In the genomic region with DNA sequence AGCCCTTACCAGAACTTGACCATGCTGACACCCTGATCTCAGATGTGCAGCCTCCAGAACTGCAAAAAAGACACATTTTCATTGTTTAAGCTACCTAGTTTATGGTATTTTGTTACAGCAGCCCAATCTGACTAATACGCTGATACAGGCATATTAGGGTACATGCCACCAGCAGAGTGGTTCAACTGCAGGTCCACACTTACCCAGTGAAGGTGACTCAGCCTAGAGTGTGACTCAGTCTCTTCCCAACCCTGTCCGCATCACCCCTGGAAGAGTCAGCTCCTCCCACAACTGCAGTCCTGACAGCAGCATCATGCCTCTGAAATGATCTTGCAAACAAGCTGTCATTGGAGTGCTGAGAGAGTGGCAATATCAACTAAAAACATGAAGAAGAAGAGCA, we compare ENCODE assay signal across 16 cellular contexts. TPM values are rescaled to one million over a fixed set of nuclear protein-coding genes. Genes with fewer than 3 reads are reported as not detected.
DNase-seq lines count a peak whose midpoint lies in the region; ATAC-seq and TF ChIP-seq lines count a peak whose summit lies in the region.
"Had no signal": no experiment of that assay in that cellular context is flagged by ENCODE, and none has a peak within 500 bp of the region (broad histone marks: within the 10 kb centered on the region; RNA-seq: fewer than 3 reads in every experiment).

No MANE protein-coding gene starts in this region.

- H3K27ac ChIP-seq in GM23248 (no peak overlapping the region), osteoblast (ENCODE audit: low read depth, low read length) (no peak overlapping the region)
- H3K27ac ChIP-seq: heart right ventricle, tibial nerve had no signal

- H2AFZ ChIP-seq in GM23248 (no peak overlapping the region), osteoblast (ENCODE audit: low read length) (no peak overlapping the region)

- peaks cover 33% of the 10 kb centered on the region for H3K27me3 Mint-ChIP-seq in activated CD8-positive, alpha-beta T cell treated with anti-CD3 and anti-CD28 coated beads, Interleukin-2, amount 10 ng/mL, durations not matched to agents 7 days and 5 days (ENCODE audit: low read depth)

- H3K36me3 ChIP-seq in GM23248 (ENCODE audit: low read depth) (no peaks in the 10 kb centered on the region), MG63 (no peaks in the 10 kb centered on the region), osteoblast (ENCODE audit: insufficient read depth, low read length) (no peaks in the 10 kb centered on the region)
- H3K36me3 ChIP-seq: heart right ventricle, tibial nerve had no signal

- H3K4me1 ChIP-seq in GM23248 (ENCODE audit: insufficient read depth): no peaks in the 10 kb centered on the region
- H3K4me1 ChIP-seq in osteoblast (ENCODE audit: insufficient read depth, low read length): peaks cover 2% of the 10 kb centered on the region
- H3K4me1 ChIP-seq: heart right ventricle, tibial nerve had no signal

- in situ Hi-C loops in GM23248 (cut with MboI): no loop called here

- peak; percentile 67 for DNase-seq in GM23248
- peak; percentile 49 for DNase-seq in MG63
- DNase-seq in dermis blood vessel endothelial cell: peak; percentile 22
- DNase-seq in osteoblast (ENCODE audit: insufficient read length, low spot score, missing footprints): peak; percentile 39
- DNase-seq in dedifferentiated amniotic fluid mesenchymal stem cell (ENCODE audit: extremely low spot score): no peak
- no peak for DNase-seq in GM20000 (ENCODE audit: low spot score)
- DNase-seq in activated CD8-positive, alpha-beta T cell treated with anti-CD3 and anti-CD28 coated beads, Interleukin-2, amount 10 ng/mL, durations not matched to agents 7 days and 5 days: no peak
- DNase-seq: activated CD4-positive, alpha-beta T cell treated with anti-CD3 and anti-CD28 coated beads, Interleukin-2, amount 50 U/mL, for 48 hours; CD4-positive, CD25-positive, alpha-beta regulatory T cell; H7; heart right ventricle; occipital lobe; stimulated activated CD4-positive, alpha-beta T cell treated with anti-CD3 and anti-CD28 coated beads, Interleukin-4, amount 100 ng/mL, for 1 hour; stimulated activated CD8-positive, alpha-beta memory T cell treated with anti-CD3 and anti-CD28 coated beads, Interleukin-4, amount 100 ng/mL, for 48 hours had no signal

- H3K4me3 ChIP-seq in GM23248: no peak overlapping the region
- no peak overlapping the region for H3K4me3 ChIP-seq in MG63
- no peak overlapping the region for H3K4me3 ChIP-seq in osteoblast (ENCODE audit: insufficient read depth, low read length)
- H3K4me3 ChIP-seq: heart right ventricle, tibial nerve had no signal

- H3K4me2 ChIP-seq in GM23248 (ENCODE audit: unreplicated experiment) (no peak overlapping the region), osteoblast (ENCODE audit: insufficient read depth, low read length) (no peak overlapping the region)

- POLR2A ChIA-PET in activated CD8-positive, alpha-beta T cell treated with anti-CD3 and anti-CD28 coated beads, Interleukin-2, amount 10 ng/mL, durations not matched to agents 7 days and 5 days (lab: Charles Lee): no interaction called here

- H3K9me3 ChIP-seq in GM23248 (ENCODE audit: low read depth) (no peaks in the 10 kb centered on the region), MG63 (no peaks in the 10 kb centered on the region), osteoblast (ENCODE audit: low read depth, low read length) (no peaks in the 10 kb centered on the region)
- H3K9me3 ChIP-seq: heart right ventricle had no signal

- H3K27me3 ChIP-seq in GM23248 (replicated peaks; ENCODE audit: insufficient read depth): peaks cover 10% of the 10 kb centered on the region; the same call in 1 of the 2 replicates
- no peaks in the 10 kb centered on the region for H3K27me3 ChIP-seq in MG63
- H3K27me3 ChIP-seq in osteoblast (ENCODE audit: insufficient read depth, low read length): no peaks in the 10 kb centered on the region

- H3K9me3 Mint-ChIP-seq in activated CD8-positive, alpha-beta T cell treated with anti-CD3 and anti-CD28 coated beads, Interleukin-2, amount 10 ng/mL, durations not matched to agents 7 days and 5 days (ENCODE audit: insufficient read depth): no peaks in the 10 kb centered on the region
- H3K9me3 Mint-ChIP-seq: CD4-positive, CD25-positive, alpha-beta regulatory T cell had no signal

- TF ChIP-seq CTCF in osteoblast (IDR thresholded peaks at IDR 0.05; ENCODE audit: extremely low read depth, low read depth, low read length) (no peak), GM20000 (IDR thresholded peaks at IDR 0.05; ENCODE audit: extremely low read depth, missing control alignments) (no peak)

- H3K9me2 ChIP-seq in GM23248 (ENCODE audit: insufficient read depth): no peaks in the 10 kb centered on the region

- no peak overlapping the region for H3K27ac Mint-ChIP-seq in activated CD8-positive, alpha-beta T cell treated with anti-CD3 and anti-CD28 coated beads, Interleukin-2, amount 10 ng/mL, durations not matched to agents 7 days and 5 days
- H3K27ac Mint-ChIP-seq: CD4-positive, CD25-positive, alpha-beta regulatory T cell had no signal

- H4K20me1 ChIP-seq in GM23248 (ENCODE audit: insufficient read depth) (no peaks in the 10 kb centered on the region), osteoblast (ENCODE audit: insufficient read depth, low read length) (no peaks in the 10 kb centered on the region)

- no peaks in the 10 kb centered on the region for H3K36me3 Mint-ChIP-seq in activated CD8-positive, alpha-beta T cell treated with anti-CD3 and anti-CD28 coated beads, Interleukin-2, amount 10 ng/mL, durations not matched to agents 7 days and 5 days (ENCODE audit: low read depth)
- H3K36me3 Mint-ChIP-seq: CD4-positive, CD25-positive, alpha-beta regulatory T cell had no signal

- H3K79me2 ChIP-seq in GM23248 (ENCODE audit: insufficient read depth): no peaks in the 10 kb centered on the region
- H3K79me2 ChIP-seq in osteoblast (ENCODE audit: insufficient read depth, low read length): no peaks in the 10 kb centered on the region

- no peak overlapping the region for H3K4me3 Mint-ChIP-seq in activated CD8-positive, alpha-beta T cell treated with anti-CD3 and anti-CD28 coated beads, Interleukin-2, amount 10 ng/mL, durations not matched to agents 7 days and 5 days
- H3K4me3 Mint-ChIP-seq: CD4-positive, CD25-positive, alpha-beta regulatory T cell had no signal

- no peak overlapping the region for H3K9ac ChIP-seq in GM23248

- no peak for ATAC-seq in HG02642 (IDR thresholded peaks at IDR 0.05; ENCODE audit: poor library complexity, unreplicated experiment)
- no peak for ATAC-seq in activated CD8-positive, alpha-beta T cell treated with anti-CD3 and anti-CD28 coated beads, Interleukin-2, amount 10 ng/mL, durations not matched to agents 7 days and 5 days
- ATAC-seq: heart right ventricle had no signal

- H3F3A ChIP-seq in GM23248 (ENCODE audit: insufficient read depth): no peaks in the 10 kb centered on the region

- CTCF ChIA-PET in activated CD8-positive, alpha-beta T cell treated with anti-CD3 and anti-CD28 coated beads, Interleukin-2, amount 10 ng/mL, durations not matched to agents 7 days and 5 days (lab: Charles Lee): interaction anchor here (2.2 kb wide), 1 partner anchor 25 kb away, joined by 7 read pairs; no protein-coding TSS in a partner anchor

- H3K4me1 Mint-ChIP-seq in activated CD8-positive, alpha-beta T cell treated with anti-CD3 and anti-CD28 coated beads, Interleukin-2, amount 10 ng/mL, durations not matched to agents 7 days and 5 days (ENCODE audit: low read depth): no peaks in the 10 kb centered on the region
- H3K4me1 Mint-ChIP-seq: CD4-positive, CD25-positive, alpha-beta regulatory T cell had no signal

- 50 to 51% methylated on average over 2 of the region's 2 CpGs for WGBS in GM23248 (ENCODE audit: low coverage in 1 of 2, low lambda C conversion rate in 2 of 2, missing lambda C conversion rate in 2 of 2), 2 experiments

RNA-seq across cellular contexts. Expression of a gene that starts 30.8 kb away (rescaled TPM):
- 19.1 and 39.6 TPM in 2 replicates for total RNA-seq in GM23248 (2014; rRNA removed; shearing (Covaris generic))
- polyA plus RNA-seq in GM23248 (2016; fragmentation: Nextera tagmentation; extraction: Ambion mirVana): 62.7 and 63.7 TPM in 2 replicates
- 8.6 and 21.8 TPM in 2 replicates for total RNA-seq in MG63 (2014; rRNA removed; shearing (Covaris generic); ENCODE audit: low replicate concordance)
- total RNA-seq in dermis blood vessel endothelial cell (20.8 and 27.2 TPM in 2 replicates), osteoblast (36.2 and 42.7 TPM in 2 replicates)
- 10 to 100 TPM; 31.2 to 37.1 TPM for total RNA-seq in activated CD8-positive, alpha-beta T cell treated with anti-CD3 and anti-CD28 coated beads, Interleukin-2, amount 10 ng/mL, durations not matched to agents 7 days and 5 days

Comparison
In these comparisons a context has a peak if more than half of its experiments do, and no peak if none do; other contexts are left out.
1. DNase-seq: peak in GM23248 (single experiment), MG63 (single experiment), dermis blood vessel endothelial cell (single experiment) and osteoblast (single experiment); none in dedifferentiated amniotic fluid mesenchymal stem cell (single experiment), GM20000 (single experiment) and activated CD8-positive, alpha-beta T cell treated with anti-CD3 and anti-CD28 coated beads, Interleukin-2, amount 10 ng/mL, durations not matched to agents 7 days and 5 days (single experiment).